Comparison of ENCODE assay signal across 9 cellular contexts in the genomic region with DNA sequence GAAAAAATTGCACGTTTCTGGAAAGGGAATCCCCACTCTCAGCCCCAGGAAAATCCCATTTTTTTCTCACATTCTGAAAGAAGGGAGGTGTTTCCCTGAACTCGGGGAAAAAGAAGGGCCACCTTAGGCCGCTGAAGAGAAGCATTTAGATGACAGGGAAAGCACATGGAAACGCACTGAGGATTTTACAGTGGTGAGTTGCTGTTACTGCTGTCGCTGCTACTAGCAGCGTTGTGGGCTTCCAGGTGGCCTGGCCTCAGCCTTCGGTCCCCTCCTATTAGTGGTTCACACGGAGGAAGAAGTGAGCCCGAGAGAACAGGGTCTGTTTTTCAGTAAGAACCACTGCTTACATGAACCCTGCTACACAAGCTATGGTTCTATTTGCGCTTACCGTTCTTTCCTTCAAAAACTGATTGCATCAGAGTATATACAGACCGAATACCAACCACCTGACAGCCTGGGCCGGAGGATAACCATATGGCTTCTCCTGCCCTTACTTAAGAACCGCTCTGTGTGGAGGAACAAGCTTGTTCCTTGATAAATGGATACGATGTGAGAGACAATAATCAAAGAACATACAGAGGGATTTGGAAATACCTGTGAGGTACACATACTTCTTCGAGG. TPM values are rescaled to one million over a fixed set of nuclear protein-coding genes. Genes with fewer than 3 reads are reported as not detected.
DNase-seq lines count a peak whose midpoint lies in the region; ATAC-seq, FAIRE-seq and TF ChIP-seq lines count a peak whose summit lies in the region.
"Had no signal": no experiment of that assay in that cellular context is flagged by ENCODE, and none has a peak within 500 bp of the region (broad histone marks: within the 10 kb centered on the region; RNA-seq: fewer than 3 reads in every experiment).

No MANE protein-coding gene starts in this region.

- H3K27ac ChIP-seq in astrocyte (ENCODE audit: low read depth, low read length): peak overlapping the region; percentile 20
- H3K27ac ChIP-seq in kidney (ENCODE audit: low read depth in 2 of 2, low read length in 2 of 2): peak overlapping the region in 1 of 2 donors; percentile 3
- H3K27ac ChIP-seq in temporal lobe (ENCODE audit: low read depth, low read length): peak overlapping the region; percentile 36
- H3K27ac ChIP-seq: VCaP had no signal

- H3K27me3 Mint-ChIP-seq in stimulated activated naive CD8-positive, alpha-beta T cell treated with anti-CD3 and anti-CD28 coated beads, Interleukin-15, amount 100 ng/mL, for 72 hours: peaks cover 47% of the 10 kb centered on the region
- no peaks in the 10 kb centered on the region for H3K27me3 Mint-ChIP-seq in astrocyte (ENCODE audit: low read depth, unreplicated experiment)

- H3K9ac ChIP-seq in astrocyte (ENCODE audit: low read length): peak overlapping the region; percentile 86
- H3K9ac ChIP-seq in kidney (ENCODE audit: low read length in 2 of 2): peak overlapping the region in 1 of 2 donors; percentile 44

- peaks cover 8% of the 10 kb centered on the region for H3K4me1 Mint-ChIP-seq in stimulated activated naive CD8-positive, alpha-beta T cell treated with anti-CD3 and anti-CD28 coated beads, Interleukin-15, amount 100 ng/mL, for 72 hours
- H3K4me1 Mint-ChIP-seq in astrocyte (ENCODE audit: low read depth, unreplicated experiment): peaks cover 4% of the 10 kb centered on the region

- H3K4me3 Mint-ChIP-seq in stimulated activated naive CD8-positive, alpha-beta T cell treated with anti-CD3 and anti-CD28 coated beads, Interleukin-15, amount 100 ng/mL, for 72 hours: no peak overlapping the region
- H3K4me3 Mint-ChIP-seq in astrocyte (ENCODE audit: unreplicated experiment): peak overlapping the region; percentile 99

- no peaks in the 10 kb centered on the region for H4K20me1 ChIP-seq in astrocyte (ENCODE audit: insufficient read depth, low read length)

- H3K27me3 ChIP-seq in astrocyte (ENCODE audit: insufficient read depth, low read length): no peaks in the 10 kb centered on the region

- H2AFZ ChIP-seq in astrocyte (ENCODE audit: low read depth, low read length): peak overlapping the region; percentile 96

- no peak overlapping the region for H3K27ac Mint-ChIP-seq in stimulated activated naive CD8-positive, alpha-beta T cell treated with anti-CD3 and anti-CD28 coated beads, Interleukin-15, amount 100 ng/mL, for 72 hours
- no peak overlapping the region for H3K27ac Mint-ChIP-seq in astrocyte (ENCODE audit: unreplicated experiment)

- H3K4me1 ChIP-seq in astrocyte (ENCODE audit: insufficient read depth, low read length) (no peaks in the 10 kb centered on the region), kidney (ENCODE audit: control insufficient read depth in 1 of 2, insufficient read depth in 1 of 2, low read depth in 1 of 2, low read length in 2 of 2) (no peaks in the 10 kb centered on the region)

- FAIRE-seq in astrocyte (lab: Jason Lieb, UNC) (no peak), kidney (lab: Jason Lieb, UNC) (no peak)

- TF ChIP-seq CTCF in astrocyte (IDR thresholded peaks at IDR 0.05; ENCODE audit: insufficient read depth, low read depth, low read length) (no peak), kidney (IDR thresholded peaks at IDR 0.05; ENCODE audit: borderline replicate concordance, extremely low read depth, insufficient read depth) (no peak)

- no peaks in the 10 kb centered on the region for H3K36me3 Mint-ChIP-seq in astrocyte (ENCODE audit: low read depth, unreplicated experiment)

- peaks cover 6 to 8% of the 10 kb centered on the region in 2 donors for H3K9me3 Mint-ChIP-seq in stimulated activated naive CD8-positive, alpha-beta T cell treated with anti-CD3 and anti-CD28 coated beads, Interleukin-15, amount 100 ng/mL, for 72 hours
- H3K9me3 Mint-ChIP-seq in astrocyte (ENCODE audit: unreplicated experiment): no peaks in the 10 kb centered on the region

- no peaks in the 10 kb centered on the region for H3K9me3 ChIP-seq in astrocyte (ENCODE audit: insufficient read depth, low read depth, low read length)
- no peaks in the 10 kb centered on the region for H3K9me3 ChIP-seq in kidney (ENCODE audit: control insufficient read depth in 1 of 2, low read length in 2 of 2)

- intact Hi-C loops in kidney (cut with DNase I): no loop called here

- DNase-seq in stimulated activated naive CD8-positive, alpha-beta T cell treated with anti-CD3 and anti-CD28 coated beads, Interleukin-15, amount 100 ng/mL, for 72 hours: no peak
- no peak for DNase-seq in stimulated activated naive CD8-positive, alpha-beta T cell treated with anti-CD3 and anti-CD28 coated beads, Interleukin-15, Interleukin-2, amounts not matched to agents 100 U/mL and 50 U/mL, for 24 hours
- DNase-seq in astrocyte (ENCODE audit: low read depth) (no peak), kidney (peak; percentile 39), DMS79 treated with DMSO at 0.1 percent for 48 hours (lab: John Stamatoyannopoulos, UW) (no peak), putamen (ENCODE audit: low spot score) (no peak)

- peak overlapping the region; percentile 100 for H3K4me2 ChIP-seq in astrocyte (ENCODE audit: low read length)

- H3K4me3 ChIP-seq in astrocyte (ENCODE audit: insufficient read depth, low read depth, low read length) (peak overlapping the region; percentile 86), kidney (ENCODE audit: low read length in 2 of 2) (peak overlapping the region; percentile 49 to 64)

- no peaks in the 10 kb centered on the region for H3K79me2 ChIP-seq in astrocyte (ENCODE audit: insufficient read depth, low read length)

- ATAC-seq in stimulated activated naive CD8-positive, alpha-beta T cell treated with anti-CD3 and anti-CD28 coated beads, Interleukin-15, amount 100 ng/mL, for 72 hours: peak; percentile 45
- no peak for ATAC-seq in stimulated activated naive CD8-positive, alpha-beta T cell treated with anti-CD3 and anti-CD28 coated beads, Interleukin-15, Interleukin-2, amounts not matched to agents 100 U/mL and 50 U/mL, for 24 hours
- ATAC-seq in esophagus mucosa: no peak

- no peaks in the 10 kb centered on the region for H3K36me3 ChIP-seq in astrocyte (ENCODE audit: insufficient read depth, low read length)
- no peaks in the 10 kb centered on the region for H3K36me3 ChIP-seq in kidney (ENCODE audit: control insufficient read depth in 1 of 2, insufficient read depth in 2 of 2, low read length in 2 of 2)

RNA-seq across cellular contexts. Expression of gene KCNT2, which starts 1.0 kb away (rescaled TPM):
- total RNA-seq in astrocyte (4.8 and 5.9 TPM in 2 replicates), kidney (6.3 TPM), temporal lobe (26.6 TPM), esophagus mucosa (0.20 TPM)
- 0.39 TPM for polyA plus RNA-seq in kidney (ENCODE audit: insufficient read depth, low read depth, low replicate concordance)

RNA-seq across cellular contexts. Expression of gene CFH, which starts 42.6 kb away (rescaled TPM):
- 15.8 and 32.3 TPM in 2 replicates for total RNA-seq in astrocyte
- 99.3 TPM for total RNA-seq in kidney
- polyA plus RNA-seq in kidney (ENCODE audit: insufficient read depth, low read depth, low replicate concordance): 24.8 TPM
- 16.0 TPM for total RNA-seq in temporal lobe
- 33.9 TPM for total RNA-seq in esophagus mucosa
